In genomic region chr4:81021526-81021944, GRCh38 we compare ENCODE assay signal across 1 cellular context.
TF ChIP-seq lines count a peak whose summit lies in the region.

No MANE protein-coding gene starts in this region.

TF ChIP-seq in SK-N-SH treated with all-trans-retinoic acid at 6 μM for 48 hours, 23 proteins besides CTCF, POLR2A, EP300 and RAD21 (continued from another document):
- TF ChIP-seq PATZ1 (CRISPR knock-in tag; IDR thresholded peaks at IDR 0.05; ENCODE audit: borderline replicate concordance): no peak
- TF ChIP-seq CSDC2 (CRISPR knock-in tag; IDR thresholded peaks at IDR 0.05): no peak
- no peak for TF ChIP-seq RARB (CRISPR knock-in tag; IDR thresholded peaks at IDR 0.05)
- TF ChIP-seq CSRNP3 (CRISPR knock-in tag; IDR thresholded peaks at IDR 0.05): no peak
- TF ChIP-seq ZFP3 (CRISPR knock-in tag; IDR thresholded peaks at IDR 0.05): no peak
- no peak for TF ChIP-seq OSR1 (CRISPR knock-in tag; IDR thresholded peaks at IDR 0.05)
- TF ChIP-seq ZFP30 (CRISPR knock-in tag; IDR thresholded peaks at IDR 0.05): no peak
- TF ChIP-seq ZC3H10 (CRISPR knock-in tag; IDR thresholded peaks at IDR 0.05): no peak
- TF ChIP-seq GLIS3 (CRISPR knock-in tag; IDR thresholded peaks at IDR 0.05): no peak
- TF ChIP-seq ZNF8 (CRISPR knock-in tag; IDR thresholded peaks at IDR 0.05): no peak
- TF ChIP-seq PPARA (CRISPR knock-in tag; IDR thresholded peaks at IDR 0.05; ENCODE audit: borderline replicate concordance): no peak
- TF ChIP-seq BACH2 (CRISPR knock-in tag; IDR thresholded peaks at IDR 0.05; ENCODE audit: borderline replicate concordance): no peak
- no peak for TF ChIP-seq TOX (CRISPR knock-in tag; IDR thresholded peaks at IDR 0.05; ENCODE audit: borderline replicate concordance)
- TF ChIP-seq CREB5 (CRISPR knock-in tag; IDR thresholded peaks at IDR 0.05; ENCODE audit: low read depth): no peak
- TF ChIP-seq ISL1 (CRISPR knock-in tag; IDR thresholded peaks at IDR 0.05): no peak
